ENCODE assay signal across 14 cellular contexts in the genomic region with DNA sequence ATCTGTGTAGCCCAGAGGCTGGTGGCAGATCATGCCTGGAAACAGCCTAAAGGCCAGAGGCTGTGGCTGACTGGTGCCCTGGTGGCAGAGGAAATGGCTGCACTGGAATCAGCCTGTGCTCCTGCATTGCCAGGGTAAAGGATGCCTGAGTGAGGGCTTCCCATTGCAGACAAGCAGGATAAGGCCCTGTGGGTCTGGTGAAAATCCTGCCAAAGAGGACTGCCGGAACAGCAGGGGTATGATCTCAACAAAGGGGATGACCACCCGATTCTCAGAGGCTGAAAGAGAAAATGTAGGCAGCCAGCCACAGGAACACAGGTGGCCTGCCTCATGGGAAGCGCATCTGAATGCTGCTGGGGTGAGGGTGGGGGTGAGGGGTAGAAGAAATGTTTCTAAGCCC. TPM values are rescaled to one million over a fixed set of nuclear protein-coding genes. Genes with fewer than 3 reads are reported as not detected.
DNase-seq lines count a peak whose midpoint lies in the region; ATAC-seq and TF ChIP-seq lines count a peak whose summit lies in the region.
"Had no signal": no experiment of that assay in that cellular context is flagged by ENCODE, and none has a peak within 500 bp of the region (broad histone marks: within the 10 kb centered on the region; RNA-seq: fewer than 3 reads in every experiment).

No MANE protein-coding gene starts in this region.

- no peak overlapping the region for H3K4me3 Mint-ChIP-seq in endodermal cell
- no peak overlapping the region for H3K4me3 Mint-ChIP-seq in stimulated activated naive B cell treated with anti-CD40 and anti-IgM and Interleukin-4, amounts not matched to agents 10 μg/mL and 1 μg/mL and 100 μg/mL, for 72 hours
- H3K4me3 Mint-ChIP-seq: activated CD8-positive, alpha-beta memory T cell treated with anti-CD3 and anti-CD28 coated beads, Interleukin-2, amount 10 ng/mL, durations not matched to agents 7 days and 5 days; activated naive CD8-positive, alpha-beta T cell; stimulated activated naive CD8-positive, alpha-beta T cell treated with anti-CD3 and anti-CD28 coated beads, Interleukin-15, amount 100 ng/mL, for 72 hours had no signal

- H3K36me3 Mint-ChIP-seq in endodermal cell (ENCODE audit: low read depth): no peaks in the 10 kb centered on the region
- peaks cover 0 to 4% of the 10 kb centered on the region in 2 donors for H3K36me3 Mint-ChIP-seq in stimulated activated naive B cell treated with anti-CD40 and anti-IgM and Interleukin-4, amounts not matched to agents 10 μg/mL and 1 μg/mL and 100 μg/mL, for 72 hours
- H3K36me3 Mint-ChIP-seq: activated naive CD8-positive, alpha-beta T cell had no signal

- H3K27me3 Mint-ChIP-seq in endodermal cell (ENCODE audit: insufficient read depth): no peaks in the 10 kb centered on the region
- no peaks in the 10 kb centered on the region for H3K27me3 Mint-ChIP-seq in stimulated activated naive B cell treated with anti-CD40 and anti-IgM and Interleukin-4, amounts not matched to agents 10 μg/mL and 1 μg/mL and 100 μg/mL, for 72 hours
- H3K27me3 Mint-ChIP-seq: activated CD8-positive, alpha-beta memory T cell treated with anti-CD3 and anti-CD28 coated beads, Interleukin-2, amount 10 ng/mL, durations not matched to agents 7 days and 5 days; activated naive CD8-positive, alpha-beta T cell; stimulated activated naive CD8-positive, alpha-beta T cell treated with anti-CD3 and anti-CD28 coated beads, Interleukin-15, amount 100 ng/mL, for 72 hours had no signal

- H3K9me3 ChIP-seq in HUES48 (ENCODE audit: control insufficient read depth, insufficient read depth, low read length): no peaks in the 10 kb centered on the region
- no peaks in the 10 kb centered on the region for H3K9me3 ChIP-seq in endodermal cell (ENCODE audit: control insufficient read depth, low read length)
- H3K9me3 ChIP-seq: lower lobe of right lung had no signal

- H3K27me3 ChIP-seq in HUES48 (ENCODE audit: control insufficient read depth, insufficient read depth, low read length): no peaks in the 10 kb centered on the region
- H3K27me3 ChIP-seq in endodermal cell (ENCODE audit: control insufficient read depth, insufficient read depth, low read length, poor library complexity, severe bottlenecking): no peaks in the 10 kb centered on the region

- H3K36me3 ChIP-seq in HUES48 (ENCODE audit: control insufficient read depth, insufficient read depth, low read length) (no peaks in the 10 kb centered on the region), endodermal cell (ENCODE audit: control insufficient read depth, insufficient read depth, low read length) (no peaks in the 10 kb centered on the region)
- H3K36me3 ChIP-seq: lower lobe of right lung had no signal

- ATAC-seq in GM18868 (IDR thresholded peaks at IDR 0.05; ENCODE audit: unreplicated experiment) (peak; percentile 36), GM21367 (IDR thresholded peaks at IDR 0.05; ENCODE audit: unreplicated experiment) (no peak)
- peak; percentile 67 to 78 for ATAC-seq in stimulated activated naive B cell treated with anti-CD40 and anti-IgM and Interleukin-4, amounts not matched to agents 10 μg/mL and 1 μg/mL and 100 μg/mL, for 72 hours (replicated peaks)
- ATAC-seq: lower lobe of right lung; stimulated activated naive CD8-positive, alpha-beta T cell treated with anti-CD3 and anti-CD28 coated beads, Interleukin-15, amount 100 ng/mL, for 72 hours had no signal

- DNase-seq in endodermal cell (peak; percentile 75), KG1 (lab: John Stamatoyannopoulos, UW) (no peak), GM20000 (ENCODE audit: low spot score) (no peak)
- DNase-seq in stimulated activated naive B cell treated with anti-CD40 and anti-IgM and Interleukin-4, amounts not matched to agents 10 μg/mL and 1 μg/mL and 100 μg/mL, for 72 hours: no peak
- DNase-seq: activated CD8-positive, alpha-beta memory T cell treated with anti-CD3 and anti-CD28 coated beads, Interleukin-2, amount 10 ng/mL, durations not matched to agents 7 days and 5 days; GM23248; lower lobe of right lung; NCI-H2171; stimulated activated naive CD8-positive, alpha-beta T cell treated with anti-CD3 and anti-CD28 coated beads, Interleukin-15, amount 100 ng/mL, for 72 hours had no signal

- TF ChIP-seq CTCF in endodermal cell (conservative IDR thresholded peaks at IDR 0.05) (peak; percentile 50), GM20000 (IDR thresholded peaks at IDR 0.05; ENCODE audit: extremely low read depth, missing control alignments) (no peak)

- H3K4me1 ChIP-seq in HUES48 (ENCODE audit: control insufficient read depth, insufficient read depth, low read length) (peaks cover 20% of the 10 kb centered on the region), endodermal cell (ENCODE audit: control insufficient read depth, insufficient read depth, low read length) (no peaks in the 10 kb centered on the region)
- H3K4me1 ChIP-seq: lower lobe of right lung had no signal

- H3K4me3 ChIP-seq in HUES48 (ENCODE audit: low read depth, low read length) (peak overlapping the region; percentile 9; the same call in 1 of the 2 replicates), endodermal cell (ENCODE audit: low read length) (no peak overlapping the region)
- H3K4me3 ChIP-seq: GM23248, lower lobe of right lung had no signal

- H3K4me1 Mint-ChIP-seq in endodermal cell: no peaks in the 10 kb centered on the region
- H3K4me1 Mint-ChIP-seq in stimulated activated naive B cell treated with anti-CD40 and anti-IgM and Interleukin-4, amounts not matched to agents 10 μg/mL and 1 μg/mL and 100 μg/mL, for 72 hours: peaks cover 50 to 64% of the 10 kb centered on the region in 2 donors

- H3K27ac ChIP-seq in HUES48 (ENCODE audit: low read depth, low read length): peak overlapping the region; percentile 70
- no peak overlapping the region for H3K27ac ChIP-seq in endodermal cell (ENCODE audit: low read depth, low read length)
- H3K27ac ChIP-seq: GM23248, lower lobe of right lung had no signal

- 78 to 83% methylated on average over 1 to 3 of the region's 3 CpGs for WGBS in endodermal cell (ENCODE audit: insufficient coverage in 1 of 2, insufficient read length in 1 of 2), 2 experiments

- H3K9me3 Mint-ChIP-seq in endodermal cell: no peaks in the 10 kb centered on the region
- H3K9me3 Mint-ChIP-seq in stimulated activated naive B cell treated with anti-CD40 and anti-IgM and Interleukin-4, amounts not matched to agents 10 μg/mL and 1 μg/mL and 100 μg/mL, for 72 hours: peaks cover 3% of the 10 kb centered on the region in 2 donors

- H3K9ac ChIP-seq in HUES48 (ENCODE audit: low read depth, low read length) (no peak overlapping the region), endodermal cell (ENCODE audit: extremely low read depth, low read length, poor library complexity, severe bottlenecking) (no peak overlapping the region)
- H3K9ac ChIP-seq: GM23248 had no signal

- no peak overlapping the region for H3K27ac Mint-ChIP-seq in endodermal cell
- H3K27ac Mint-ChIP-seq in stimulated activated naive B cell treated with anti-CD40 and anti-IgM and Interleukin-4, amounts not matched to agents 10 μg/mL and 1 μg/mL and 100 μg/mL, for 72 hours: no peak overlapping the region
- H3K27ac Mint-ChIP-seq: activated naive CD8-positive, alpha-beta T cell had no signal

RNA-seq across cellular contexts. Expression of gene FBXO48, which starts 48.2 kb away (rescaled TPM):
- 1 to 10 TPM; 1.3 to 1.5 TPM for total RNA-seq in endodermal cell
- 2.2 TPM for polyA plus RNA-seq in endodermal cell (2013, experiment 1 of 2)
- polyA plus RNA-seq in endodermal cell (2013, experiment 2 of 2): 2.1 TPM

RNA-seq across cellular contexts. Expression of gene APLF, which starts 48.5 kb away (rescaled TPM):
- total RNA-seq in endodermal cell: 1 to 10 TPM; 8.7 to 9.7 TPM
- 3.6 TPM for polyA plus RNA-seq in endodermal cell (2013, experiment 1 of 2)
- polyA plus RNA-seq in endodermal cell (2013, experiment 2 of 2): 3.9 TPM

RNA-seq across cellular contexts. Expression of gene PLEK, which starts 53.8 kb away (rescaled TPM):
- total RNA-seq in endodermal cell: not detected
- polyA plus RNA-seq in endodermal cell (2013, experiment 1 of 2): not detected
- polyA plus RNA-seq in endodermal cell (2013, experiment 2 of 2): not detected
- total RNA-seq: epithelial cell of proximal tubule, GM23248 had no signal
